In the genomic region with DNA sequence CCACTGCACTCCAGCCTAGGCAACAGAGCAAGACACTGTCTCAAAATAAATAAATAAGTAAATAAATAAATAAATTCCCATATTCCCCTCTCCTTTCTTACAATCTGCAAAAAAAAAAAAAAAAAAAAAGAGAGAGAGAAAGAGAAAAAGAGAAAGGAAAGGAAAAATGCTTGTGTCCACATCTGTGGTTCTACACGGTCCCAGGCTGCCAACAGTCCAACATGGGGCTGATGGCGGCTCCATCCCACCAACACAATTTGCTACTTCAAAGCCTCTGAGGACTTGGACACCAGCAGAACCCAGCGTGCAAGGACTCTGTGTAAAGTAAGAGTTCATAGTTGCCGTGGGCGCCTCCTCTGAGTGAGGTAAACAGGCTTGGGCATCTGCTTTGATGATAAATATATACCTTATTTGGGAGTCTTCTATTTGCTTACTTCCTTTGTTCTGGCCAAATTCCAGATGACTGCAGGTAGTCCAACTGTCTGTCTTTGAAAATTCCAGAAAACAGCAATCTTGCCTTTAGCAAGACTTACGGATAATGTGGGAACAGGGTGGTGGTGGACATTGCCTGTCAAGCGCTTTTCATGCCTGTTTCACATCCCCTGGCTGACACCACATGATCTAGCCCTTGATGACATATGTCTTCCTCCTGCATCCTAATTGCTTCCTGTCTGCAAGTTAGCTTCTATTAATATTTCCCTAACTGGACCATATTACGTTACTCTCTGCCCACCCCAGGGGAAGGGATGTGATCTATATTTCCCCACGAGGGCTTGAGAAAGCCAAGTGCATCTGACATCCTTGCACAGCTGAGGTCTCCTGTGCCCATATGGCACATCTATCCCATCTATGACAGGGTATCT, we compare ENCODE assay signal across 8 cellular contexts. TPM values are rescaled to one million over a fixed set of nuclear protein-coding genes. Genes with fewer than 3 reads are reported as not detected.
DNase-seq lines count a peak whose midpoint lies in the region; ATAC-seq, FAIRE-seq and TF ChIP-seq lines count a peak whose summit lies in the region.

No MANE protein-coding gene starts in this region.

- TF ChIP-seq RAD21 in HepG2 (CRISPR knock-in tag; IDR thresholded peaks at IDR 0.05), result no peak

- FAIRE-seq in GM12891 (lab: Jason Lieb, UNC) (no peak), HepG2 (lab: Jason Lieb, UNC) (peak; percentile 60)

- peak overlapping the region; percentile 1; the same call in 1 of the 2 replicates for H3K9ac ChIP-seq in HepG2 (ENCODE audit: insufficient read depth, low read depth, low read length)

- CTCF ChIA-PET in HepG2 (lab: Yijun Ruan, JAX; ENCODE audit: low intra/inter-chr PET ratio, low total read pairs) (no interaction called here), HEK293T (lab: Yijun Ruan, JAX) (no interaction called here), PC-9 (lab: Charles Lee) (interaction anchor here (0.7 kb wide), 1 partner anchor 169 kb away, joined by 8 read pairs; no protein-coding TSS in a partner anchor)

- H3K79me2 ChIP-seq in HepG2 (ENCODE audit: insufficient read depth, low read length) (peaks cover 77% of the 10 kb centered on the region), PC-9 (ENCODE audit: low read depth) (peaks cover 97% of the 10 kb centered on the region)

- H4K20me1 ChIP-seq in HepG2 (ENCODE audit: insufficient read depth, low read length), result peaks cover 25% of the 10 kb centered on the region; the same call in 1 of the 2 replicates
- H4K20me1 ChIP-seq in PC-9 (ENCODE audit: insufficient read depth), result peaks cover 74% of the 10 kb centered on the region

- in situ Hi-C loops in HepG2 (cut with HindIII; ENCODE audit: extremely low pct_ligation_motif_present, low pct_unique_long_range_greater_than_20kb), result no loop called here

- DNase-seq in GM12891 (ENCODE audit: insufficient read length, low spot score), result no peak
- peak; percentile 57 for DNase-seq in NCI-H146 (lab: John Stamatoyannopoulos, UW)
- DNase-seq in HepG2 (ENCODE audit: low spot score), result peak; percentile 97
- no peak for DNase-seq in HEK293T (ENCODE audit: extremely low spot score)
- DNase-seq in SJCRH30, result no peak
- DNase-seq in PC-9, result no peak
- no peak for DNase-seq in AG20443 (ENCODE audit: low spot score)

- no peak overlapping the region for H2AFZ ChIP-seq in HepG2 (ENCODE audit: low read length)
- H2AFZ ChIP-seq in PC-9, result no peak overlapping the region

- intact Hi-C loops in HepG2 (cut with micrococcal nuclease; ENCODE audit: unreplicated experiment) (loop anchor here (1.0 to 5.0 kb wide), 2 partner anchors 9 to 166 kb away; a partner anchor contains a TSS), PC-9 (cut with micrococcal nuclease; ENCODE audit: unreplicated experiment) (no loop called here)

- H3K4me2 ChIP-seq in HepG2 (ENCODE audit: low read depth, low read length), result peak overlapping the region; percentile 78
- no peak overlapping the region for H3K4me2 ChIP-seq in PC-9

- H3K4me3 ChIP-seq in HepG2 (replicated peaks in 1 of 3; ENCODE audit: insufficient read depth in 1 of 3, low read depth in 2 of 3, low read length in 3 of 3) (peak overlapping the region in 1 of 3 experiments; percentile 51; a peak in 2 of 6 replicates), SJCRH30 (no peak overlapping the region), PC-9 (no peak overlapping the region)

- H3K27ac ChIP-seq in HepG2 (ENCODE audit: extremely low read length, insufficient read depth, low read length), result peak overlapping the region; percentile 86
- no peak overlapping the region for H3K27ac ChIP-seq in SJCRH30
- no peak overlapping the region for H3K27ac ChIP-seq in PC-9

- peaks cover 4% of the 10 kb centered on the region; the same call in 1 of the 2 replicates for H3F3A ChIP-seq in PC-9 (ENCODE audit: insufficient read depth, low read depth)

- no peaks in the 10 kb centered on the region for H3K9me2 ChIP-seq in PC-9 (ENCODE audit: insufficient read depth)

- H3K9me3 ChIP-seq in HepG2 (ENCODE audit: low read length), result no peaks in the 10 kb centered on the region
- no peaks in the 10 kb centered on the region for H3K9me3 ChIP-seq in SJCRH30 (replicated peaks)
- no peaks in the 10 kb centered on the region for H3K9me3 ChIP-seq in PC-9 (ENCODE audit: insufficient read depth, low read depth)

- peak; percentile 47 for ATAC-seq in GM21515 (IDR thresholded peaks at IDR 0.05; ENCODE audit: unreplicated experiment)
- peak; percentile 76 for ATAC-seq in HepG2

- H3K27me3 ChIP-seq in HepG2 (ENCODE audit: control insufficient read depth in 1 of 2, insufficient read depth in 2 of 2, low read length in 2 of 2) (no peaks in the 10 kb centered on the region), SJCRH30 (no peaks in the 10 kb centered on the region), PC-9 (ENCODE audit: insufficient read depth, low read depth) (no peaks in the 10 kb centered on the region)

- no TSS peak for BruUV-seq in HepG2 (replicated peaks; lab: Mats Ljungman, UMichigan)
- no TSS peak for BruUV-seq in PC-9 (replicated peaks; lab: Mats Ljungman, UMichigan)

- H3K36me3 ChIP-seq in HepG2 (replicated peaks in 1 of 2; ENCODE audit: control insufficient read depth in 1 of 2, insufficient read depth in 2 of 2, low read length in 2 of 2), result no peaks in the 10 kb centered on the region; a peak in 1 of 5 replicates
- H3K36me3 ChIP-seq in SJCRH30, result no peaks in the 10 kb centered on the region
- H3K36me3 ChIP-seq in PC-9 (ENCODE audit: low read depth), result 0 out of 2 replicates have a peak, but pooled peaks cover under 1% of the 10 kb centered on the region

- 4% methylated on average over 9 of the region's 9 CpGs for WGBS in HepG2 (ENCODE audit: low lambda C conversion rate)

- TF ChIP-seq EP300 in HepG2 (IDR thresholded peaks at IDR 0.05; ENCODE audit: low read depth in 2 of 2, low read length in 2 of 2), result peak; percentile 25 to 92; a peak in 2 of 4 replicates
- peak; percentile 75; the same call in 1 of the 2 replicates for TF ChIP-seq EP300 in HepG2 (CRISPR knock-in tag; IDR thresholded peaks at IDR 0.05; ENCODE audit: borderline replicate concordance)

- TF ChIP-seq POLR2A in GM12891 (IDR thresholded peaks at IDR 0.05; ENCODE audit: low read depth, low read length) (no peak), HepG2 (IDR thresholded peaks at IDR 0.05; ENCODE audit: insufficient read depth in 1 of 2, low read depth in 2 of 2, low read length in 2 of 2) (peak in 1 of 2 experiments; percentile 21; a peak in 1 of 4 replicates)

- H3K4me1 ChIP-seq in HepG2 (ENCODE audit: insufficient read depth, low read length), result peaks cover 90% of the 10 kb centered on the region
- H3K4me1 ChIP-seq in SJCRH30, result no peaks in the 10 kb centered on the region
- 0 out of 2 replicates have a peak, but pooled peaks cover 9% of the 10 kb centered on the region for H3K4me1 ChIP-seq in PC-9 (replicated peaks; ENCODE audit: insufficient read depth)

- 0 out of 2 replicates have a peak, but pooled peaks have one; percentile 1 for TF ChIP-seq CTCF in HepG2 (CRISPR knock-in tag; IDR thresholded peaks at IDR 0.05)
- TF ChIP-seq CTCF in PC-9 (conservative IDR thresholded peaks at IDR 0.05), result no peak

- POLR2A ChIA-PET in HepG2 (lab: Yijun Ruan, JAX) (interaction anchor here (1.0 to 4.5 kb wide), 13 partner anchors 9 to 321 kb away, joined by 3 to 54 read pairs (median 5); a partner anchor contains a TSS), HEK293T (lab: Yijun Ruan, JAX) (interaction anchor here (1.2 kb wide), 1 partner anchor 10 kb away, joined by 3 read pairs; a partner anchor contains a TSS), PC-9 (lab: Charles Lee; ENCODE audit: unreplicated experiment) (no interaction called here)

TF ChIP-seq in GM12891, 5 proteins besides CTCF, POLR2A, EP300 and RAD21:
- TF ChIP-seq SPI1 (IDR thresholded peaks at IDR 0.05; ENCODE audit: low read depth, low read length) (peak; percentile 78), POU2F2 (IDR thresholded peaks at IDR 0.05; ENCODE audit: low read depth, low read length) (no peak), TAF1 (IDR thresholded peaks at IDR 0.05; ENCODE audit: low read depth, low read length) (no peak)

TF ChIP-seq in HepG2, 621 proteins besides CTCF, POLR2A, EP300 and RAD21 (continues in another document):
- TF ChIP-seq ZNF746 (CRISPR knock-in tag; IDR thresholded peaks at IDR 0.05) (no peak), ZFP41 (CRISPR knock-in tag; IDR thresholded peaks at IDR 0.05; ENCODE audit: borderline replicate concordance) (no peak), ONECUT2 (CRISPR knock-in tag; IDR thresholded peaks at IDR 0.05) (0 out of 2 replicates have a peak, but pooled peaks have one; percentile 21), KAT8 (CRISPR knock-in tag; IDR thresholded peaks at IDR 0.05) (peak; percentile 57)

TF ChIP-seq in HEK293T, 16 proteins besides CTCF, POLR2A, EP300 and RAD21:
- TF ChIP-seq FOXM1 (IDR thresholded peaks at IDR 0.05; ENCODE audit: borderline replicate concordance) (no peak), NFRKB (IDR thresholded peaks at IDR 0.05) (no peak), FOXK2 (IDR thresholded peaks at IDR 0.05) (no peak), SP1 (IDR thresholded peaks at IDR 0.05) (no peak), ARNT (IDR thresholded peaks at IDR 0.05) (no peak)

RNA-seq across cellular contexts. Expression of a gene that starts 10.1 kb away (rescaled TPM):
- polyA plus RNA-seq in GM12891 (2012; ENCODE audit: low read depth, missing spikeins), result 159 TPM
- total RNA-seq in HepG2 (2016; rRNA removed; fragmentation: Illumina TruSeq; extraction: Trizol) (141 and 186 TPM in 2 replicates), PC-9 (2021) (232 and 244 TPM in 2 replicates)
- 30.0 and 32.3 TPM in 2 replicates for total RNA-seq in HepG2 (2016; cell fraction: cytosol; rRNA removed; fragmentation: Illumina TruSeq; extraction: Trizol; ENCODE audit: low read depth)
- 139 and 174 TPM in 2 replicates for total RNA-seq in HepG2 (2016; cell fraction: insoluble cytoplasmic fraction; rRNA removed; fragmentation: Illumina TruSeq; extraction: Trizol)
- total RNA-seq in HepG2 (2016; cell fraction: membrane; rRNA removed; fragmentation: Illumina TruSeq; extraction: Trizol), result 118 and 119 TPM in 2 replicates
- 60.6 and 72.1 TPM in 2 replicates for total RNA-seq in HepG2 (2016; cell fraction: nucleus; rRNA removed; fragmentation: Illumina TruSeq; extraction: Trizol)
- polyA plus RNA-seq in HepG2 (2011; rRNA removed), result 80.1 and 95.5 TPM in 2 replicates
- polyA plus RNA-seq in HepG2 (2011; cell fraction: cytosol; rRNA removed), result 121 and 137 TPM in 2 replicates
- 61.9 and 67.8 TPM in 2 replicates for polyA plus RNA-seq in HepG2 (2011; cell fraction: nucleus; rRNA removed)
- polyA plus RNA-seq in HepG2 (2012), result 113 and 128 TPM in 2 replicates
- 48.2 and 51.8 TPM in 2 replicates for polyA plus RNA-seq in HepG2 (2016; cell fraction: cytosol; fragmentation: Illumina TruSeq; extraction: Trizol; ENCODE audit: low read depth)
- 322 and 369 TPM in 2 replicates for polyA plus RNA-seq in HepG2 (2016; cell fraction: insoluble cytoplasmic fraction; fragmentation: Illumina TruSeq; extraction: Trizol; ENCODE audit: low read depth)
- polyA plus RNA-seq in HepG2 (2016; cell fraction: membrane; fragmentation: Illumina TruSeq; extraction: Trizol; ENCODE audit: low read depth), result 139 and 153 TPM in 2 replicates
- polyA plus RNA-seq in HepG2 (2016; cell fraction: nucleus; fragmentation: Illumina TruSeq; extraction: Trizol; ENCODE audit: insufficient read depth, low read depth), result 125 and 129 TPM in 2 replicates
- polyA minus RNA-seq in HepG2 (2011; rRNA and poly(A)+ RNA removed; ENCODE audit: low replicate concordance), result 155 and 250 TPM in 2 replicates
- polyA minus RNA-seq in HepG2 (2011; cell fraction: cytosol; rRNA and poly(A)+ RNA removed), result 71.1 and 86.5 TPM in 2 replicates
- 45.8 and 58.4 TPM in 2 replicates for polyA minus RNA-seq in HepG2 (2011; cell fraction: nucleus; rRNA and poly(A)+ RNA removed)
- 48.9 and 49.8 TPM in 2 replicates for total RNA-seq in SJCRH30 (2014; rRNA removed; shearing (Covaris generic))

Comparison
In these comparisons a context has a peak if more than half of its experiments do, and no peak if none do; other contexts are left out.
1. DNase-seq: peak in NCI-H146 (single experiment) and HepG2 (single experiment); none in GM12891 (single experiment), HEK293T (single experiment), SJCRH30 (0 of 2), PC-9 (0 of 2) and AG20443 (single experiment).